9 cellular contexts compared by ENCODE assay signal in genomic region chr2:201432551-201433388, GRCh38. TPM values are rescaled to one million over a fixed set of nuclear protein-coding genes. Genes with fewer than 3 reads are reported as not detected.
A peak's percentile ranks its signal among the peaks of the same experiment; 100 is the strongest.
DNase-seq lines count a peak whose midpoint lies in the region; TF ChIP-seq lines count a peak whose summit lies in the region.
"Had no signal": no experiment of that assay in that cellular context is flagged by ENCODE, and none has a peak within 500 bp of the region (broad histone marks: within the 10 kb centered on the region; RNA-seq: fewer than 3 reads in every experiment).

No MANE protein-coding gene starts in this region.

- H3K27me3 Mint-ChIP-seq in activated T-helper 1 cell treated with anti-CD3 and anti-CD28 coated beads, Interleukin-12 subunit alpha, Interleukin-12 subunit beta, Interleukin-2, Interleukin-4 antibody, amounts not matched to agents 30 ng/mL and 10 ng/mL and 1 ng/mL, durations not matched to agents 14 hours and 24 hours and 36 hours (ENCODE audit: insufficient read depth) = no peaks in the 10 kb centered on the region

- in situ Hi-C loops in KBM-7 (cut with MboI; ENCODE audit: low pct_unique_long_range_greater_than_20kb, low sequenced_read_pairs) = no loop called here

- 51 to 74% (median 63%) methylated on average over 5 of the region's 5 CpGs for WGBS in stomach, 5 donors

- H3K4me1 ChIP-seq in cardiac muscle cell (ENCODE audit: low read depth) = peaks cover 24% of the 10 kb centered on the region
- peaks cover 8 to 34% (median 23%) of the 10 kb centered on the region in 4 donors for H3K4me1 ChIP-seq in stomach

- H3K9me3 Mint-ChIP-seq in activated T-helper 1 cell treated with anti-CD3 and anti-CD28 coated beads, Interleukin-12 subunit alpha, Interleukin-12 subunit beta, Interleukin-2, Interleukin-4 antibody, amounts not matched to agents 30 ng/mL and 10 ng/mL and 1 ng/mL, durations not matched to agents 14 hours and 24 hours and 36 hours = peaks cover 17% of the 10 kb centered on the region

- TF ChIP-seq POLR2A in stomach (IDR thresholded peaks at IDR 0.05) = no peak

- H3K27ac ChIP-seq in cardiac muscle cell (peak overlapping the region; percentile 70), stomach (peak overlapping the region in 4 of 5 donors; percentile 18 to 66 (median 48)), WERI-Rb-1 (no peak overlapping the region)

- TF ChIP-seq CTCF in cardiac muscle cell (IDR thresholded peaks at IDR 0.05; ENCODE audit: low read depth, low read length) (no peak), stomach (IDR thresholded peaks at IDR 0.05) (no peak), WERI-Rb-1 (IDR thresholded peaks at IDR 0.05; ENCODE audit: low read depth, low read length) (no peak)

- no peaks in the 10 kb centered on the region for H3K27me3 ChIP-seq in cardiac muscle cell
- no peaks in the 10 kb centered on the region for H3K27me3 ChIP-seq in stomach
- no peaks in the 10 kb centered on the region for H3K27me3 ChIP-seq in WERI-Rb-1 (ENCODE audit: insufficient read depth, low read depth, severe bottlenecking)

- peak overlapping the region; percentile 57 for H3K4me3 Mint-ChIP-seq in activated T-helper 1 cell treated with anti-CD3 and anti-CD28 coated beads, Interleukin-12 subunit alpha, Interleukin-12 subunit beta, Interleukin-2, Interleukin-4 antibody, amounts not matched to agents 30 ng/mL and 10 ng/mL and 1 ng/mL, durations not matched to agents 14 hours and 24 hours and 36 hours

- DNase-seq in KBM-7 = peak; percentile 39
- no peak for DNase-seq in activated T-helper 1 cell treated with anti-CD3 and anti-CD28 coated beads, Interleukin-12 subunit alpha, Interleukin-12 subunit beta, Interleukin-2, Interleukin-4 antibody, amounts not matched to agents 30 ng/mL and 10 ng/mL and 1 ng/mL, durations not matched to agents 14 hours and 24 hours and 36 hours (ENCODE audit: low spot score)
- peak in 1 of 2 donors; percentile 42 for DNase-seq in cardiac muscle cell (ENCODE audit: low read depth in 1 of 2, low spot score in 1 of 2)
- no peak for DNase-seq in stomach
- no peak for DNase-seq in midbrain (lab: John Stamatoyannopoulos, UW)
- no peak for DNase-seq in retina
- no peak for DNase-seq in WERI-Rb-1
- no peak for DNase-seq in foreskin melanocyte

- H3K9me3 ChIP-seq in cardiac muscle cell (ENCODE audit: low read depth) (no peaks in the 10 kb centered on the region), stomach (no peaks in the 10 kb centered on the region), WERI-Rb-1 (ENCODE audit: severe bottlenecking) (peaks cover 10% of the 10 kb centered on the region)

- intact Hi-C loops in activated T-helper 1 cell treated with anti-CD3 and anti-CD28 coated beads, Interleukin-12 subunit alpha, Interleukin-12 subunit beta, Interleukin-2, Interleukin-4 antibody, amounts not matched to agents 30 ng/mL and 10 ng/mL and 1 ng/mL, durations not matched to agents 14 hours and 24 hours and 36 hours (cut with micrococcal nuclease) = loop anchor here (1.0 to 2.0 kb wide), 3 partner anchors 14 to 19 kb away; partner anchors contain the start of genes STRADB and TRAK2
- intact Hi-C loops in stomach (cut with DNase I; ENCODE audit: low total_unique reads) = no loop called here

- H3K27ac Mint-ChIP-seq in activated T-helper 1 cell treated with anti-CD3 and anti-CD28 coated beads, Interleukin-12 subunit alpha, Interleukin-12 subunit beta, Interleukin-2, Interleukin-4 antibody, amounts not matched to agents 30 ng/mL and 10 ng/mL and 1 ng/mL, durations not matched to agents 14 hours and 24 hours and 36 hours = peak overlapping the region; percentile 85

- H3K36me3 ChIP-seq in cardiac muscle cell (no peaks in the 10 kb centered on the region), stomach (no peaks in the 10 kb centered on the region), WERI-Rb-1 (peaks cover 18% of the 10 kb centered on the region)
- H3K36me3 ChIP-seq: HAP-1 had no signal

- H3K36me3 Mint-ChIP-seq in activated T-helper 1 cell treated with anti-CD3 and anti-CD28 coated beads, Interleukin-12 subunit alpha, Interleukin-12 subunit beta, Interleukin-2, Interleukin-4 antibody, amounts not matched to agents 30 ng/mL and 10 ng/mL and 1 ng/mL, durations not matched to agents 14 hours and 24 hours and 36 hours (ENCODE audit: low read depth) = peaks cover 31% of the 10 kb centered on the region

- no peak for TF ChIP-seq EP300 in stomach (IDR thresholded peaks at IDR 0.05)

- H3K4me3 ChIP-seq in cardiac muscle cell = no peak overlapping the region
- no peak overlapping the region for H3K4me3 ChIP-seq in stomach
- no peak overlapping the region for H3K4me3 ChIP-seq in WERI-Rb-1 (ENCODE audit: low read depth, low read length)
- H3K4me3 ChIP-seq: HAP-1 had no signal

- peaks cover 41% of the 10 kb centered on the region for H3K4me1 Mint-ChIP-seq in activated T-helper 1 cell treated with anti-CD3 and anti-CD28 coated beads, Interleukin-12 subunit alpha, Interleukin-12 subunit beta, Interleukin-2, Interleukin-4 antibody, amounts not matched to agents 30 ng/mL and 10 ng/mL and 1 ng/mL, durations not matched to agents 14 hours and 24 hours and 36 hours (ENCODE audit: low read depth)

RNA-seq across cellular contexts. Expression of gene TRAK2, which starts 18.5 kb away (rescaled TPM):
- total RNA-seq in activated T-helper 1 cell treated with anti-CD3 and anti-CD28 coated beads, Interleukin-12 subunit alpha, Interleukin-12 subunit beta, Interleukin-2, Interleukin-4 antibody, amounts not matched to agents 30 ng/mL and 10 ng/mL and 1 ng/mL, durations not matched to agents 14 hours and 24 hours and 36 hours = 24.7 and 28.9 TPM in 2 replicates
- total RNA-seq in cardiac muscle cell = 10.2 and 13.2 TPM in 2 replicates
- polyA plus RNA-seq in cardiac muscle cell = 9.6 and 10.6 TPM in 2 replicates
- 10 to 100 TPM; 16.9 to 43.1 (median 22.3) TPM for total RNA-seq in stomach
- 10 to 100 TPM in 2 of 3 donors, 1 to 10 TPM in 1; 8.2 to 46.8 (median 32.1) TPM for polyA plus RNA-seq in stomach

RNA-seq across cellular contexts. Expression of gene STRADB, which starts 18.8 kb away (rescaled TPM):
- total RNA-seq in activated T-helper 1 cell treated with anti-CD3 and anti-CD28 coated beads, Interleukin-12 subunit alpha, Interleukin-12 subunit beta, Interleukin-2, Interleukin-4 antibody, amounts not matched to agents 30 ng/mL and 10 ng/mL and 1 ng/mL, durations not matched to agents 14 hours and 24 hours and 36 hours = 14.6 and 18.1 TPM in 2 replicates
- total RNA-seq in cardiac muscle cell (35.5 TPM in 2 replicates), stomach (10 to 100 TPM; 11.4 to 93.4 (median 35.1) TPM)
- polyA plus RNA-seq in cardiac muscle cell (81.8 and 106 TPM in 2 replicates), stomach (10 to 100 TPM in 2 of 3 donors, 1 to 10 TPM in 1; 7.9 to 12.3 (median 11.5) TPM)
